Comparison of ENCODE assay signal across 14 cellular contexts in the genomic region with DNA sequence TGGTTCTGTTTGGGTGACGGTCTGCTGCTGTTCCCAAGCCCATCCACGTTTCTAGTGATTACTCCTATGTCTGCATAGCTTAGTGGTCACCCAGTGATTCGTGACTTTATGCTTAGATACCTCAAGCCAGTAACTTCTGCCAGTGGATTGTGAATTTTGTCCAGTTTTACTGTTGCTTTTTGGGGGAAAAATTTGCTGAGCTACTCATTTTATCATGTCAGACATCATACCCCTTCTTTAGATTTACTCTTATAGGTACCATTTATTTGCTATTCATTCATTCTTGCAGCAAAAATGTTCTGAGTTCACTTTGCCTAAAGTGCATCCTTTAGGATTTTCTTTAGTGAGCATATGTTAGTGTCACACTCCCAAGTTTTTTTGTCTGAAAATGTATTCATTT.
"Had no signal": no experiment of that assay in that cellular context is flagged by ENCODE, and none has a peak within 500 bp of the region (broad histone marks: within the 10 kb centered on the region; RNA-seq: fewer than 3 reads in every experiment).

No MANE protein-coding gene starts in this region.

- H3K27me3 Mint-ChIP-seq: activated naive CD4-positive, alpha-beta T cell treated with anti-CD3 and anti-CD28 coated beads, Interleukin-2, amount 10 ng/mL, durations not matched to agents 7 days and 5 days; natural killer cell treated with Interleukin-12 subunit alpha and Interleukin-12 subunit beta and Interleukin-15 and Interleukin-18, amount 100 ng/mL, for 72 hours; T-helper 17 cell had no signal

- H3K9me3 ChIP-seq: body of pancreas, stomach, tibial nerve had no signal

- H3K27ac ChIP-seq: body of pancreas, stomach, tibial nerve had no signal

- H3K4me3 Mint-ChIP-seq: activated naive CD4-positive, alpha-beta T cell treated with anti-CD3 and anti-CD28 coated beads, Interleukin-2, amount 10 ng/mL, durations not matched to agents 7 days and 5 days; natural killer cell treated with Interleukin-12 subunit alpha and Interleukin-12 subunit beta and Interleukin-15 and Interleukin-18, amount 100 ng/mL, for 72 hours; T-helper 17 cell had no signal

- H3K9me3 Mint-ChIP-seq: activated naive CD4-positive, alpha-beta T cell treated with anti-CD3 and anti-CD28 coated beads, Interleukin-2, amount 10 ng/mL, durations not matched to agents 7 days and 5 days; activated T-helper 2 cell treated with anti-CD3 and anti-CD28 coated beads, Interferon-gamma antibody, Interleukin-2, Interleukin-4, amounts not matched to agents 10 μg/mL and 5 μg/mL and 100 μg/mL, durations not matched to agents 14 hours and 24 hours and 36 hours; natural killer cell treated with Interleukin-12 subunit alpha and Interleukin-12 subunit beta and Interleukin-15 and Interleukin-18, amount 100 ng/mL, for 72 hours had no signal

- H3K27ac Mint-ChIP-seq: activated naive CD4-positive, alpha-beta T cell treated with anti-CD3 and anti-CD28 coated beads, Interleukin-2, amount 10 ng/mL, durations not matched to agents 7 days and 5 days; activated T-helper 2 cell treated with anti-CD3 and anti-CD28 coated beads, Interferon-gamma antibody, Interleukin-2, Interleukin-4, amounts not matched to agents 10 μg/mL and 5 μg/mL and 100 μg/mL, durations not matched to agents 14 hours and 24 hours and 36 hours had no signal

- H3K4me3 ChIP-seq: body of pancreas, stomach, tibial nerve had no signal

- DNase-seq: activated CD4-positive, alpha-beta T cell treated with anti-CD3 and anti-CD28 coated beads, Interleukin-2, amount 50 U/mL, for 1 hour; activated naive CD4-positive, alpha-beta T cell treated with anti-CD3 and anti-CD28 coated beads, Interleukin-2, amount 10 ng/mL, durations not matched to agents 7 days and 5 days; activated T-cell treated with anti-CD3 and anti-CD28 coated beads for 4 hours; body of pancreas; dermis blood vessel endothelial cell; glutamatergic neuron; left colon; mammary epithelial cell; stimulated activated CD4-positive, alpha-beta T cell treated with anti-CD3 and anti-CD28 coated beads, Interleukin-2, amount 100 ng/mL, for 48 hours; stomach; T-helper 17 cell had no signal

- ATAC-seq: body of pancreas; left colon; natural killer cell treated with Interleukin-12 subunit alpha and Interleukin-12 subunit beta and Interleukin-15 and Interleukin-18, amount 100 ng/mL, for 72 hours; T-helper 17 cell had no signal

- H3K27me3 ChIP-seq: body of pancreas, stomach, tibial nerve had no signal

- H3K36me3 ChIP-seq: tibial nerve had no signal

- H3K36me3 Mint-ChIP-seq: activated naive CD4-positive, alpha-beta T cell treated with anti-CD3 and anti-CD28 coated beads, Interleukin-2, amount 10 ng/mL, durations not matched to agents 7 days and 5 days; natural killer cell treated with Interleukin-12 subunit alpha and Interleukin-12 subunit beta and Interleukin-15 and Interleukin-18, amount 100 ng/mL, for 72 hours had no signal
